Comparison of ENCODE assay signal across 8 cellular contexts in the genomic region with DNA sequence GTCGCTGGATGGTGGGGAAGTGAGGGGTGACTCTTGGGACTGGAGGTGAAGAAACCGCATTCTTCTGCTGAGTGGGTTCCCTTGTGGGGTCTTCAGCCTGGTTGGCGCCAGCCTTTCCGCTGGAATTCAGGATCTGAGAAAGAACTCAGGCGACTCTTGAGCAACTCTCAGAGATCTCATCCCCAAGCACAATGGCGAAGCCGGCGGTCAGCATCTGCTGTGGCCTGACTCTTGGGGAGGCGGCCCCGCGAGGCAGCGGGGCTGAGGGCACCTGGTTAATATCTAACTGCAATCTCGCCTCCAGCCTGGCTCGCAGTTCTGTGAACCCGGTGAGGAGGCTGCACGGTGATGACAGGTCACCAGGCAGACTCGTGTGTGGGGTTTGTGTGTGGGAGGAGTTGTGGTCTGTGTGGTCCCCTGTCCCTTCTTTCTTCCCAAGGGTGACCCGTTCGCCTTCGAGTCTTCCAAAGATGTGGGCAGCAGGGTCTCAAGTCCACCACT. TPM values are rescaled to one million over a fixed set of nuclear protein-coding genes. Genes with fewer than 3 reads are reported as not detected.
A peak's percentile ranks its signal among the peaks of the same experiment; 100 is the strongest.
DNase-seq lines count a peak whose midpoint lies in the region; ATAC-seq and TF ChIP-seq lines count a peak whose summit lies in the region.

No MANE protein-coding gene starts in this region.

- H3K27me3 ChIP-seq in heart left ventricle: no peaks in the 10 kb centered on the region

- peak overlapping the region; percentile 67 to 97 (median 93) for H3K27ac ChIP-seq in heart left ventricle

- DNase-seq in DMS53 treated with DMSO at 0.1 percent for 48 hours (lab: John Stamatoyannopoulos, UW; ENCODE audit: unreplicated experiment) (peak; percentile 41), NCI-H69 (lab: John Stamatoyannopoulos, UW) (peak; percentile 44), heart left ventricle (peak; percentile 10 to 69 (median 30)), pons (ENCODE audit: low spot score) (peak; percentile 9), SIG-M5 treated with dmso at 0.1 percent for 504 hours (lab: John Stamatoyannopoulos, UW; ENCODE audit: unreplicated experiment) (no peak)
- peak; percentile 21 for DNase-seq in activated naive CD4-positive, alpha-beta T cell treated with anti-CD3 and anti-CD28 coated beads, Interleukin-2, amount 50 U/mL, for 16 hours

- no peak for TF ChIP-seq CTCF in heart left ventricle (IDR thresholded peaks at IDR 0.05)

- peak; percentile 26 for ATAC-seq in GM21528 (IDR thresholded peaks at IDR 0.05; ENCODE audit: low FRiP score, unreplicated experiment)
- peak in 2 of 4 donors; percentile 4 to 33 for ATAC-seq in heart left ventricle
- no peak for ATAC-seq in HG02588 (IDR thresholded peaks at IDR 0.05; ENCODE audit: unreplicated experiment)

- peaks cover 0 to 22% (median 12%) of the 10 kb centered on the region in 12 donors for H3K4me1 ChIP-seq in heart left ventricle

- peak overlapping the region; percentile 58 to 97 (median 86) for H3K4me3 ChIP-seq in heart left ventricle

- no peak for TF ChIP-seq POLR2A in heart left ventricle (IDR thresholded peaks at IDR 0.05)

- whole genome bisulfite sequencing in heart left ventricle, 4 donors: 1 to 2% (median 1%) methylated on average over 20 of the region's 20 CpGs

- H3K36me3 ChIP-seq in heart left ventricle: peaks cover 0 to 4% (median 0%) of the 10 kb centered on the region in 9 donors

- peaks cover 0 to 47% (median 6%) of the 10 kb centered on the region in 12 donors for H3K9me3 ChIP-seq in heart left ventricle

- intact Hi-C loops in heart left ventricle (cut with DNase I): loop anchor here in 6 of 10 donors (1.0 to 10.0 kb wide), 5 partner anchors 28 to 75 kb away; a partner anchor contains a TSS

RNA-seq across cellular contexts. Expression of a gene that starts 0.9 kb away (rescaled TPM):
- 1 to 10 TPM; 2.6 to 9.3 (median 4.9) TPM for total RNA-seq in heart left ventricle
- 1 to 10 TPM; 2.4 to 2.5 TPM for polyA plus RNA-seq in heart left ventricle

RNA-seq across cellular contexts. Expression of a gene that starts 28.9 kb away (rescaled TPM):
- 1 to 10 TPM; 2.6 to 5.2 (median 4.0) TPM for total RNA-seq in heart left ventricle
- polyA plus RNA-seq in heart left ventricle: 1 to 10 TPM; 1.6 to 2.2 TPM

RNA-seq across cellular contexts. Expression of a gene that starts 30.6 kb away (rescaled TPM):
- total RNA-seq in heart left ventricle: 1 to 10 TPM in 8 of 9 donors, under 1 TPM in 1; 0.91 to 3.4 (median 2.5) TPM
- polyA plus RNA-seq in heart left ventricle: 1 to 10 TPM; 1.2 to 2.5 TPM

RNA-seq across cellular contexts. Expression of a gene that starts 46.4 kb away (rescaled TPM):
- total RNA-seq in heart left ventricle: 1 to 10 TPM; 2.5 to 6.6 (median 5.2) TPM
- polyA plus RNA-seq in heart left ventricle: 1 to 10 TPM; 2.9 to 5.0 TPM
